Comparison of ENCODE assay signal across 9 cellular contexts in the genomic region with DNA sequence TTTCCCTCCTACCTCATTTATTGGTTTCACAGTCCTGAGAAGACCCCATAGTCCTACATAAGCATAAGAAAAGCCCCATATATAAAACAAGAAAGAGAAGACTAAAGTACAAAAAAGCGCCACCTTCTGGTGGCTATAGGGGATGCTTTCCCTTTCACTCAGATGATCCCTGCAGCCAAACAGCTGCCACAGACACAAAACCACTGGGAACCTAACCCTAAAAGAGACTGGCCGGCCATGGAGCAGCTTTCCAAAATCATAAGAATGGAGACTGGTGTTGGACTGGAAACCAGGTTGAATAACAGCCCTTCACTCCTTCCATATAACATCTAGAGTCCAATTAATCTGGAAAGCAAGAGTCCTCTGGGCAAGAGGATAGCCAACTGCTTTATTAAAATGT. TPM values are rescaled to one million over a fixed set of nuclear protein-coding genes. Genes with fewer than 3 reads are reported as not detected.
DNase-seq lines count a peak whose midpoint lies in the region; ATAC-seq, FAIRE-seq and TF ChIP-seq lines count a peak whose summit lies in the region.
"Had no signal": no experiment of that assay in that cellular context is flagged by ENCODE, and none has a peak within 500 bp of the region (broad histone marks: within the 10 kb centered on the region; RNA-seq: fewer than 3 reads in every experiment).

No MANE protein-coding gene starts in this region.

- H3K9me3 ChIP-seq in DOHH2 (ENCODE audit: control insufficient read depth, insufficient read depth, low read length) = no peaks in the 10 kb centered on the region
- no peaks in the 10 kb centered on the region for H3K9me3 ChIP-seq in esophagus (ENCODE audit: control insufficient read depth in 2 of 2, insufficient read depth in 1 of 2, low read depth in 1 of 2, low read length in 1 of 2)

- TF ChIP-seq POLR2A in GM12891 (IDR thresholded peaks at IDR 0.05; ENCODE audit: low read depth, low read length) = no peak

- no peak for ATAC-seq in HG02642 (IDR thresholded peaks at IDR 0.05; ENCODE audit: poor library complexity, unreplicated experiment)
- no peak for ATAC-seq in GM21717 (IDR thresholded peaks at IDR 0.05; ENCODE audit: unreplicated experiment)

- peak; percentile 80 for TF ChIP-seq CTCF in DOHH2 (IDR thresholded peaks at IDR 0.05; ENCODE audit: low read depth, low read length, poor library complexity, severe bottlenecking)
- peak; percentile 75 for TF ChIP-seq CTCF in neural crest cell (conservative IDR thresholded peaks at IDR 0.05)

- peaks cover 14% of the 10 kb centered on the region for H3K36me3 Mint-ChIP-seq in neural crest cell (ENCODE audit: low read depth)

- no peak for FAIRE-seq in GM12891 (lab: Jason Lieb, UNC)
- FAIRE-seq: TTC549 had no signal

- H3K9me2 ChIP-seq in DOHH2 (replicated peaks; ENCODE audit: control insufficient read depth, low read length) = no peaks in the 10 kb centered on the region

- no peaks in the 10 kb centered on the region for H3K27me3 ChIP-seq in DOHH2 (ENCODE audit: control insufficient read depth, low read length)
- H3K27me3 ChIP-seq in esophagus (ENCODE audit: control insufficient read depth in 1 of 2, insufficient read depth in 2 of 2, low read length in 2 of 2) = no peaks in the 10 kb centered on the region

- H3K36me3 ChIP-seq in DOHH2 (ENCODE audit: control insufficient read depth, low read length) (peaks cover 89% of the 10 kb centered on the region), esophagus (ENCODE audit: control insufficient read depth in 2 of 2, insufficient read depth in 2 of 2, low read length in 1 of 2) (peaks cover 5 to 16% of the 10 kb centered on the region in 2 donors)

- peak overlapping the region; percentile 51 for H3K4me3 Mint-ChIP-seq in neural crest cell

- DNase-seq in HuH-7.5 (ENCODE audit: low spot score) (peak; percentile 30), neural crest cell (ENCODE audit: low read depth, low spot score) (peak; percentile 33), GM12891 (ENCODE audit: insufficient read length, low spot score) (no peak)
- DNase-seq in activated CD4-positive, alpha-beta T cell treated with anti-CD3 and anti-CD28 coated beads for 48 hours = peak; percentile 48

- H3K4me3 ChIP-seq in DOHH2 (ENCODE audit: low read length) (no peak overlapping the region), esophagus (ENCODE audit: low read depth in 1 of 2, low read length in 2 of 2) (no peak overlapping the region)

- H3K4me2 ChIP-seq in DOHH2 (ENCODE audit: low read length) = no peak overlapping the region

- H3K27me3 Mint-ChIP-seq in neural crest cell (ENCODE audit: low read depth) = no peaks in the 10 kb centered on the region

- peaks cover 31% of the 10 kb centered on the region for H3K4me1 Mint-ChIP-seq in neural crest cell

- peak overlapping the region; percentile 69 for H3K27ac Mint-ChIP-seq in neural crest cell (ENCODE audit: unreplicated experiment)

- WGBS in esophagus, 2 donors = 35 to 44% methylated on average over 2 of the region's 2 CpGs

- H3K4me1 ChIP-seq in DOHH2 (ENCODE audit: control insufficient read depth, low read length) (no peaks in the 10 kb centered on the region), esophagus (ENCODE audit: control insufficient read depth in 2 of 2, insufficient read depth in 2 of 2, low read length in 1 of 2) (peaks cover 0 to 4% of the 10 kb centered on the region in 2 donors)

- peaks cover 3% of the 10 kb centered on the region; the same call in 1 of the 2 replicates for H4K20me1 ChIP-seq in DOHH2 (ENCODE audit: control insufficient read depth, insufficient read depth, low read depth, low read length)

- H3F3A ChIP-seq in DOHH2 (ENCODE audit: control insufficient read depth, insufficient read depth) = 0 out of 2 replicates have a peak, but pooled peaks cover 4% of the 10 kb centered on the region

- H3K9me3 Mint-ChIP-seq in neural crest cell = no peaks in the 10 kb centered on the region

- H3K27ac ChIP-seq in DOHH2 (ENCODE audit: low read depth, low read length) (no peak overlapping the region), esophagus (ENCODE audit: low read depth in 2 of 2, low read length in 1 of 2) (peak overlapping the region; percentile 62 to 83)

- H3K79me2 ChIP-seq in DOHH2 (ENCODE audit: control insufficient read depth, low read length) = peaks cover 27% of the 10 kb centered on the region

TF ChIP-seq in GM12891, 5 proteins besides CTCF, POLR2A, EP300 and RAD21:
- TF ChIP-seq POU2F2 (IDR thresholded peaks at IDR 0.05; ENCODE audit: low read depth, low read length) = no peak
- TF ChIP-seq SPI1 (IDR thresholded peaks at IDR 0.05; ENCODE audit: low read depth, low read length) = no peak
- no peak for TF ChIP-seq TAF1 (IDR thresholded peaks at IDR 0.05; ENCODE audit: low read depth, low read length)
- no peak for TF ChIP-seq POLR2AphosphoS5 (IDR thresholded peaks at IDR 0.05; ENCODE audit: low read depth, low read length)
- no peak for TF ChIP-seq PAX5 (IDR thresholded peaks at IDR 0.05; ENCODE audit: insufficient read depth, low read length, severe bottlenecking)

RNA-seq across cellular contexts. Expression of a gene that starts 11.4 kb away (rescaled TPM):
- polyA plus RNA-seq in esophagus = 10 to 100 TPM; 34.5 to 41.3 TPM
- total RNA-seq in neural crest cell = 125 and 127 TPM in 2 replicates
- 14.2 TPM for polyA plus RNA-seq in GM12891 (2012; ENCODE audit: low read depth, missing spikeins)

RNA-seq across cellular contexts. Expression of a gene that starts 43.5 kb away (rescaled TPM):
- polyA plus RNA-seq in esophagus = 1 to 10 TPM; 5.1 to 7.3 TPM
- 31.7 and 32.5 TPM in 2 replicates for total RNA-seq in neural crest cell
- polyA plus RNA-seq in GM12891 (2012; ENCODE audit: low read depth, missing spikeins) = 0.30 TPM
